ENCODE assay signal across 8 cellular contexts in the genomic region with DNA sequence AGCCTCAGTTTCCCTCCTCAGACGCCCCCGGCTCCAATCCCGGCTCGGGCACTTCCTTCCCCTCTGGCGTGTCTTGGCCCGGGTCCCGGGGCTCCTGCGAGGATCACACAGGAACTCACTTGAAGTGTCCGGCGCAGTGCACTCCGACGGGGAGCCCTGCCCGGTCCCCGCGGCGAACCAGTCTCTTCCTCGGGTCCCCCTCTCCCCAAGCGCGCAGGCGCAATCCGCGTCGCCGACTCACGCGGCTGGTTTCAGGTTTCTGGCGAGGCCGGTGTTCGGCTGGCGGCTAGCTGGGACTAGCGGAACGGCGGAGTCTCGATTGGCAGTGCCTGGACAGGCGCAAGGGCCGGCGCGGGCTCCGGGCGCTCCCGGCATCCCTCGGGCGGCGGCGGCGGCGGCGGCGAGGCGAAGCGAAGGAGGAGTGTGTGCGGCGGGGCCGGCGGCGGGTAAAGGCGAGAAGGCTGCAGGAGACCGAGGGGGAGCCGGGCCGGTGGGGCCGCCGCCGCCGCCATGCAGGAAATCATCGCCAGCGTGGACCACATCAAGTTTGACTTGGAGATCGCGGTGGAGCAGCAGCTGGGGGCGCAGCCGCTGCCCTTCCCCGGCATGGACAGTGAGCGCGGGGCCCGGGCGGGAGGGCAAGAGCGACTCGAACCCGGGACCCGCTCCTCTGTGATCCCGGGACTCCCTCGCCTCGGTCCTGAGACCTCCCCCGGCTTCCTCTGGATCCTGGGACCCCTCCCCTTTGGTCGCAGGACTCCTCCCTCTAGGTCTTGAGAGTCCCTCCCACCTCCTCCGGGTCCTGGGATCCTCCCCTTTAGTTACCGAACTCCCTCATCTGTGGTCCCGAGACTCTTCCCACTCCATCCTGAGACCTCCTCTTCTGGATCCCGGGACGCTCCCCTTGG. TPM values are rescaled to one million over a fixed set of nuclear protein-coding genes. Genes with fewer than 3 reads are reported as not detected.
DNase-seq lines count a peak whose midpoint lies in the region; ATAC-seq and TF ChIP-seq lines count a peak whose summit lies in the region.

A gene (plus strand): TSS at position 371 of the 908 bp plus-strand sequence. CDS start 140 bp downstream, at position 511.
A gene with protein sequence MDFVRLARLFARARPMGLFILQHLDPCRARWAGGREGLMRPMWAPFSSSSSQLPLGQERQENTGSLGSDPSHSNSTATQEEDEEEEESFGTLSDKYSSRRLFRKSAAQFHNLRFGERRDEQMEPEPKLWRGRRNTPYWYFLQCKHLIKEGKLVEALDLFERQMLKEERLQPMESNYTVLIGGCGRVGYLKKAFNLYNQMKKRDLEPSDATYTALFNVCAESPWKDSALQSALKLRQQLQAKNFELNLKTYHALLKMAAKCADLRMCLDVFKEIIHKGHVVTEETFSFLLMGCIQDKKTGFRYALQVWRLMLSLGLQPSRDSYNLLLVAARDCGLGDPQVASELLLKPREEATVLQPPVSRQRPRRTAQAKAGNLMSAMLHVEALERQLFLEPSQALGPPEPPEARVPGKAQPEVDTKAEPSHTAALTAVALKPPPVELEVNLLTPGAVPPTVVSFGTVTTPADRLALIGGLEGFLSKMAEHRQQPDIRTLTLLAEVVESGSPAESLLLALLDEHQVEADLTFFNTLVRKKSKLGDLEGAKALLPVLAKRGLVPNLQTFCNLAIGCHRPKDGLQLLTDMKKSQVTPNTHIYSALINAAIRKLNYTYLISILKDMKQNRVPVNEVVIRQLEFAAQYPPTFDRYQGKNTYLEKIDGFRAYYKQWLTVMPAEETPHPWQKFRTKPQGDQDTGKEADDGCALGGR (minus strand): TSS at position 226 of the 908 bp plus-strand sequence. CDS start 3,556 bp downstream, outside the sequence.

- peak; percentile 75 for ATAC-seq in CD4-positive, alpha-beta T cell (ENCODE audit: poor library complexity)
- ATAC-seq in GM19438 (IDR thresholded peaks at IDR 0.05; ENCODE audit: low read depth, unreplicated experiment) (peak; percentile 94), HG03571 (IDR thresholded peaks at IDR 0.05; ENCODE audit: unreplicated experiment) (peak; percentile 89), lower lobe of right lung (peak; percentile 98 to 99)

- no peak for TF ChIP-seq CTCF in CD4-positive, alpha-beta T cell (IDR thresholded peaks at IDR 0.05)
- no peak for TF ChIP-seq CTCF in lower lobe of right lung (IDR thresholded peaks at IDR 0.05)

- H3K4me3 ChIP-seq in lower lobe of right lung, result peak within 1 kb of the TSS; percentile 95

- H3K27ac ChIP-seq in CD4-positive, alpha-beta T cell (ENCODE audit: low read depth, low read length), result peak within 1 kb of the TSS; percentile 69
- peak within 1 kb of the TSS; percentile 85 for H3K27ac ChIP-seq in lower lobe of right lung

- H3K27me3 ChIP-seq in CD4-positive, alpha-beta T cell (ENCODE audit: control insufficient read depth, insufficient read depth, low read length), result no peaks in the 10 kb centered on the region
- no peaks in the 10 kb centered on the region for H3K27me3 ChIP-seq in lower lobe of right lung (ENCODE audit: low read depth)

- intact Hi-C loops in CD4-positive, alpha-beta T cell (cut with DNase I, micrococcal nuclease), result loop anchor here (1.0 to 10.0 kb wide), 5 partner anchors 22 to 546 kb away; no protein-coding TSS in a partner anchor
- intact Hi-C loops in lower lobe of right lung (cut with DNase I), result no loop called here

- peak within 1 kb of the TSS; percentile 83 for H3K27ac Mint-ChIP-seq in CD4-positive, alpha-beta T cell
- peak within 1 kb of the TSS; percentile 86 for H3K27ac Mint-ChIP-seq in activated CD4-positive, alpha-beta memory T cell treated with anti-CD3 and anti-CD28 coated beads, Interleukin-2, amount 10 ng/mL, durations not matched to agents 7 days and 5 days

- H3K4me1 ChIP-seq in lower lobe of right lung, result peaks cover 37% of the 10 kb centered on the region

- no peaks in the 10 kb centered on the region for H3K9me3 Mint-ChIP-seq in CD4-positive, alpha-beta T cell
- H3K9me3 Mint-ChIP-seq in activated CD4-positive, alpha-beta memory T cell treated with anti-CD3 and anti-CD28 coated beads, Interleukin-2, amount 10 ng/mL, durations not matched to agents 7 days and 5 days, result no peaks in the 10 kb centered on the region

- H3K27me3 Mint-ChIP-seq in CD4-positive, alpha-beta T cell, result no peaks in the 10 kb centered on the region
- H3K27me3 Mint-ChIP-seq in activated CD4-positive, alpha-beta memory T cell treated with anti-CD3 and anti-CD28 coated beads, Interleukin-2, amount 10 ng/mL, durations not matched to agents 7 days and 5 days, result no peaks in the 10 kb centered on the region

- H3K36me3 ChIP-seq in lower lobe of right lung, result peaks cover 20% of the 10 kb centered on the region

- POLR2A ChIA-PET in CD4-positive, alpha-beta T cell (lab: Charles Lee), result interaction anchor here (0.6 to 2.8 kb wide), 8 partner anchors 10 to 1174 kb away, joined by 3 to 22 read pairs (median 4); a partner anchor contains a TSS
- POLR2A ChIA-PET in activated CD4-positive, alpha-beta memory T cell treated with anti-CD3 and anti-CD28 coated beads, Interleukin-2, amount 10 ng/mL, durations not matched to agents 7 days and 5 days (lab: Charles Lee), result interaction anchor here (0.9 to 3.2 kb wide), 9 partner anchors 10 to 119 kb away, joined by 3 to 15 read pairs (median 7); a partner anchor contains a TSS

- H3K36me3 Mint-ChIP-seq in CD4-positive, alpha-beta T cell (ENCODE audit: low read depth), result peaks cover 23% of the 10 kb centered on the region
- peaks cover 22% of the 10 kb centered on the region for H3K36me3 Mint-ChIP-seq in activated CD4-positive, alpha-beta memory T cell treated with anti-CD3 and anti-CD28 coated beads, Interleukin-2, amount 10 ng/mL, durations not matched to agents 7 days and 5 days (ENCODE audit: low read depth)

- H3K4me1 Mint-ChIP-seq in CD4-positive, alpha-beta T cell (ENCODE audit: low read depth), result peaks cover 31% of the 10 kb centered on the region
- peaks cover 45% of the 10 kb centered on the region for H3K4me1 Mint-ChIP-seq in activated CD4-positive, alpha-beta memory T cell treated with anti-CD3 and anti-CD28 coated beads, Interleukin-2, amount 10 ng/mL, durations not matched to agents 7 days and 5 days

- DNase-seq in CD4-positive, alpha-beta T cell, result peak; percentile 76 to 88 (median 85)
- DNase-seq in NCI-H774 (lab: John Stamatoyannopoulos, UW) (peak; percentile 89), ecto neural progenitor cell (ENCODE audit: low spot score) (peak; percentile 98), lower lobe of right lung (peak; percentile 97)
- DNase-seq in activated CD4-positive, alpha-beta memory T cell treated with anti-CD3 and anti-CD28 coated beads, Interleukin-2, amount 10 ng/mL, durations not matched to agents 7 days and 5 days, result peak; percentile 92
- peak; percentile 68 to 88 (median 80) for DNase-seq in stimulated activated CD4-positive, alpha-beta T cell treated with anti-CD3 and anti-CD28 coated beads, TNF-alpha, amount 100 ng/mL, for 1 hour (ENCODE audit: low read depth in 3 of 3, low spot score in 1 of 3)

- H3K9me3 ChIP-seq in CD4-positive, alpha-beta T cell (ENCODE audit: control insufficient read depth, low read length), result no peaks in the 10 kb centered on the region
- H3K9me3 ChIP-seq in lower lobe of right lung, result no peaks in the 10 kb centered on the region

- CTCF ChIA-PET in CD4-positive, alpha-beta T cell (lab: Charles Lee), result no interaction called here
- CTCF ChIA-PET in activated CD4-positive, alpha-beta memory T cell treated with anti-CD3 and anti-CD28 coated beads, Interleukin-2, amount 10 ng/mL, durations not matched to agents 7 days and 5 days (lab: Charles Lee), result interaction anchor here (0.7 kb wide), 1 partner anchor 24 kb away, joined by 3 read pairs; no protein-coding TSS in a partner anchor

- H3K4me3 Mint-ChIP-seq in CD4-positive, alpha-beta T cell, result peak within 1 kb of the TSS; percentile 99
- H3K4me3 Mint-ChIP-seq in activated CD4-positive, alpha-beta memory T cell treated with anti-CD3 and anti-CD28 coated beads, Interleukin-2, amount 10 ng/mL, durations not matched to agents 7 days and 5 days, result peak within 1 kb of the TSS; percentile 98

RNA-seq across cellular contexts. Expression of the first gene that starts in this region (rescaled TPM):
- total RNA-seq in CD4-positive, alpha-beta T cell, result 10 to 100 TPM; 28.1 to 31.7 TPM
- 10 to 100 TPM; 64.1 to 66.2 TPM for total RNA-seq in activated CD4-positive, alpha-beta memory T cell treated with anti-CD3 and anti-CD28 coated beads, Interleukin-2, amount 10 ng/mL, durations not matched to agents 7 days and 5 days
- 26.8 TPM for total RNA-seq in lower lobe of right lung

RNA-seq across cellular contexts. Expression of the second gene that starts in this region (rescaled TPM):
- 1 to 10 TPM; 4.8 to 5.3 TPM for total RNA-seq in CD4-positive, alpha-beta T cell
- 1 to 10 TPM; 6.6 to 7.5 TPM for total RNA-seq in activated CD4-positive, alpha-beta memory T cell treated with anti-CD3 and anti-CD28 coated beads, Interleukin-2, amount 10 ng/mL, durations not matched to agents 7 days and 5 days
- 6.8 TPM for total RNA-seq in lower lobe of right lung

Comparison
In these comparisons a context has a peak if more than half of its experiments do, and no peak if none do; other contexts are left out.
1. Peak in every context shown above with its lines: DNase-seq, ATAC-seq, H3K4me3 ChIP-seq and H3K27ac ChIP-seq.